ENCODE assay signal across 1 cellular context in the genomic region with DNA sequence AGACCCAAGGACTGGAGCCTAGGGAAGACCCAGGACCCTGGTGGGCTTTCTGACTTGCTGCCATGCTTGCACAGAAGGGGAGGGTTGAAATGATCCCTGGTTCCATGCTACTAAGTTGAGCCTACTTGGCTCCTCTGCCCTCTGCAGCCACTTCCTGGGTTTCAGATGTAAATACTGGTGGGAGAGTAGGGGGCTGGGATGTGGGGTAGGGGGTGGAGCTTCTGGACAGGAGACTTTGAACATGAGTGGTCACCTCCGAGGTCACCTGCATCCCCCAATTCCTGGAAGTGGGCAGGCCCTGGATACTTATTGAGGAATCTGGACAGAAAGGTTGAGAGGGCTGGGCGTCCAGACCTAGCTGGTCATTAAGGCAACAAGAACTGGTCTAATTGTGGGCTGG.
TF ChIP-seq lines count a peak whose summit lies in the region.

No MANE protein-coding gene starts in this region.

TF ChIP-seq in WTC11, 78 proteins besides CTCF, POLR2A, EP300 and RAD21:
- TF ChIP-seq, protein P1, sequence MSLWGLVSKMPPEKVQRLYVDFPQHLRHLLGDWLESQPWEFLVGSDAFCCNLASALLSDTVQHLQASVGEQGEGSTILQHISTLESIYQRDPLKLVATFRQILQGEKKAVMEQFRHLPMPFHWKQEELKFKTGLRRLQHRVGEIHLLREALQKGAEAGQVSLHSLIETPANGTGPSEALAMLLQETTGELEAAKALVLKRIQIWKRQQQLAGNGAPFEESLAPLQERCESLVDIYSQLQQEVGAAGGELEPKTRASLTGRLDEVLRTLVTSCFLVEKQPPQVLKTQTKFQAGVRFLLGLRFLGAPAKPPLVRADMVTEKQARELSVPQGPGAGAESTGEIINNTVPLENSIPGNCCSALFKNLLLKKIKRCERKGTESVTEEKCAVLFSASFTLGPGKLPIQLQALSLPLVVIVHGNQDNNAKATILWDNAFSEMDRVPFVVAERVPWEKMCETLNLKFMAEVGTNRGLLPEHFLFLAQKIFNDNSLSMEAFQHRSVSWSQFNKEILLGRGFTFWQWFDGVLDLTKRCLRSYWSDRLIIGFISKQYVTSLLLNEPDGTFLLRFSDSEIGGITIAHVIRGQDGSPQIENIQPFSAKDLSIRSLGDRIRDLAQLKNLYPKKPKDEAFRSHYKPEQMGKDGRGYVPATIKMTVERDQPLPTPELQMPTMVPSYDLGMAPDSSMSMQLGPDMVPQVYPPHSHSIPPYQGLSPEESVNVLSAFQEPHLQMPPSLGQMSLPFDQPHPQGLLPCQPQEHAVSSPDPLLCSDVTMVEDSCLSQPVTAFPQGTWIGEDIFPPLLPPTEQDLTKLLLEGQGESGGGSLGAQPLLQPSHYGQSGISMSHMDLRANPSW (CRISPR knock-in tag; conservative IDR thresholded peaks at IDR 0.05; ENCODE audit: low read depth): no peak
- TF ChIP-seq NR2C2 (CRISPR knock-in tag; IDR thresholded peaks at IDR 0.05) (no peak), CREM (CRISPR knock-in tag; IDR thresholded peaks at IDR 0.05) (no peak), KAT7 (CRISPR knock-in tag; IDR thresholded peaks at IDR 0.05; ENCODE audit: borderline replicate concordance) (no peak), GTF2I (CRISPR knock-in tag; conservative IDR thresholded peaks at IDR 0.05) (no peak), ZNF219 (CRISPR knock-in tag; IDR thresholded peaks at IDR 0.05; ENCODE audit: borderline replicate concordance) (no peak), JUN (CRISPR knock-in tag; IDR thresholded peaks at IDR 0.05) (no peak), ZNF317 (CRISPR knock-in tag; IDR thresholded peaks at IDR 0.05; ENCODE audit: borderline replicate concordance, low read depth) (no peak), PRDM15 (CRISPR knock-in tag; IDR thresholded peaks at IDR 0.05) (no peak), ZNF232 (CRISPR knock-in tag; IDR thresholded peaks at IDR 0.05) (no peak), HMGA2 (CRISPR knock-in tag; IDR thresholded peaks at IDR 0.05) (no peak), FOXP1 (CRISPR knock-in tag; IDR thresholded peaks at IDR 0.05; ENCODE audit: borderline replicate concordance) (no peak), MLX (CRISPR knock-in tag; IDR thresholded peaks at IDR 0.05) (no peak), GABPB1 (CRISPR knock-in tag; IDR thresholded peaks at IDR 0.05) (no peak)
- TF ChIP-seq, protein P2, sequence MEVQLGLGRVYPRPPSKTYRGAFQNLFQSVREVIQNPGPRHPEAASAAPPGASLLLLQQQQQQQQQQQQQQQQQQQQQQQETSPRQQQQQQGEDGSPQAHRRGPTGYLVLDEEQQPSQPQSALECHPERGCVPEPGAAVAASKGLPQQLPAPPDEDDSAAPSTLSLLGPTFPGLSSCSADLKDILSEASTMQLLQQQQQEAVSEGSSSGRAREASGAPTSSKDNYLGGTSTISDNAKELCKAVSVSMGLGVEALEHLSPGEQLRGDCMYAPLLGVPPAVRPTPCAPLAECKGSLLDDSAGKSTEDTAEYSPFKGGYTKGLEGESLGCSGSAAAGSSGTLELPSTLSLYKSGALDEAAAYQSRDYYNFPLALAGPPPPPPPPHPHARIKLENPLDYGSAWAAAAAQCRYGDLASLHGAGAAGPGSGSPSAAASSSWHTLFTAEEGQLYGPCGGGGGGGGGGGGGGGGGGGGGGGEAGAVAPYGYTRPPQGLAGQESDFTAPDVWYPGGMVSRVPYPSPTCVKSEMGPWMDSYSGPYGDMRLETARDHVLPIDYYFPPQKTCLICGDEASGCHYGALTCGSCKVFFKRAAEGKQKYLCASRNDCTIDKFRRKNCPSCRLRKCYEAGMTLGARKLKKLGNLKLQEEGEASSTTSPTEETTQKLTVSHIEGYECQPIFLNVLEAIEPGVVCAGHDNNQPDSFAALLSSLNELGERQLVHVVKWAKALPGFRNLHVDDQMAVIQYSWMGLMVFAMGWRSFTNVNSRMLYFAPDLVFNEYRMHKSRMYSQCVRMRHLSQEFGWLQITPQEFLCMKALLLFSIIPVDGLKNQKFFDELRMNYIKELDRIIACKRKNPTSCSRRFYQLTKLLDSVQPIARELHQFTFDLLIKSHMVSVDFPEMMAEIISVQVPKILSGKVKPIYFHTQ (CRISPR knock-in tag; IDR thresholded peaks at IDR 0.05): no peak
